8 cellular contexts compared by ENCODE assay signal in the genomic region with DNA sequence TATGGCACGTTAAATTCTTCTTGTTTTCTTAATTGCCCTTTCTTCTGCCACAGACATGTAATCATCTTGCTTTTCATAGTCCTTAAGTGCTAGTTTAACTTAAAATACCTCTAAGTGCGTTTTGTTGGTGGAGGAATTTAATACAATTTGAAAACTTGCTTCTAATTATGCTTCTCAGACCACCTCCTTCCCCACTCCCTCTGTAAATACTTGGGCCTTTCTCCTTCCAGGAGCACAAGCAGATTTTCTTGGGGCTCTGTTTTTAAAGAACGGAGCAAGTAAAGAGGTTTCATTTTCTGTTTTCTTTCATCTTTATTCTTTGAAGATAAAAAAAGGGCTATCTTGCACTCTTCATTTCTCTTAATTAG. TPM values are rescaled to one million over a fixed set of nuclear protein-coding genes. Genes with fewer than 3 reads are reported as not detected.
DNase-seq lines count a peak whose midpoint lies in the region; ATAC-seq and TF ChIP-seq lines count a peak whose summit lies in the region.

No MANE protein-coding gene starts in this region.

- H3K36me3 ChIP-seq in Panc1 (ENCODE audit: control insufficient read depth, insufficient read depth, low read length), result no peaks in the 10 kb centered on the region
- H3K36me3 ChIP-seq in transverse colon, result no peaks in the 10 kb centered on the region

- TF ChIP-seq CTCF in Panc1 (IDR thresholded peaks at IDR 0.05) (no peak), transverse colon (IDR thresholded peaks at IDR 0.05) (no peak)

- no peak for TF ChIP-seq EP300 in transverse colon (IDR thresholded peaks at IDR 0.05; ENCODE audit: low read depth)

- 6 to 7% methylated on average over 2 to 3 of the region's 3 CpGs for WGBS in transverse colon (ENCODE audit: low coverage in 1 of 2), 2 donors

- intact Hi-C loops in Panc1 (cut with micrococcal nuclease; ENCODE audit: unreplicated experiment), result loop anchor here (10.0 kb wide), 1 partner anchor 408 kb away; no protein-coding TSS in a partner anchor
- intact Hi-C loops in transverse colon (cut with DNase I; ENCODE audit: low total_unique reads), result loop anchor here (5.0 kb wide), 1 partner anchor 129 kb away; no protein-coding TSS in a partner anchor

- ATAC-seq in Panc1, result no peak

- POLR2A ChIA-PET in Panc1 (lab: Charles Lee), result no interaction called here

- no peak for TF ChIP-seq POLR2A in transverse colon (IDR thresholded peaks at IDR 0.05)

- H3K27ac ChIP-seq in Panc1 (ENCODE audit: low read length), result peak overlapping the region; percentile 87
- H3K27ac ChIP-seq in transverse colon, result peak overlapping the region; percentile 77 to 84 (median 82)

- peaks cover 3% of the 10 kb centered on the region for H3K4me1 ChIP-seq in Panc1 (ENCODE audit: control insufficient read depth, insufficient read depth, low read length)
- no peaks in the 10 kb centered on the region for H3K4me1 ChIP-seq in transverse colon

- no peaks in the 10 kb centered on the region for H3K9me3 ChIP-seq in Panc1 (ENCODE audit: control insufficient read depth, insufficient read depth, low read depth, low read length)
- no peaks in the 10 kb centered on the region for H3K9me3 ChIP-seq in iPS-18c (ENCODE audit: control insufficient read depth, insufficient read depth, low read length)
- H3K9me3 ChIP-seq in transverse colon, result no peaks in the 10 kb centered on the region

- CTCF ChIA-PET in Panc1 (lab: Charles Lee), result no interaction called here

- DNase-seq in NCI-H2227 treated with DMSO at 0.1 percent for 48 hours (lab: John Stamatoyannopoulos, UW), result peak; percentile 39
- no peak for DNase-seq in NCI-H2227 (lab: John Stamatoyannopoulos, UW; ENCODE audit: unreplicated experiment)
- DNase-seq in Panc1 (ENCODE audit: low read depth, low spot score), result no peak
- DNase-seq in transverse colon, result no peak
- DNase-seq in anterior cingulate cortex (lab: John Stamatoyannopoulos, UW), result no peak
- no peak for DNase-seq in NCI-H345 (lab: John Stamatoyannopoulos, UW)
- DNase-seq in SW 1271 (lab: John Stamatoyannopoulos, UW), result no peak

- in situ Hi-C loops in Panc1 (cut with HindIII; ENCODE audit: low pct_unique_long_range_greater_than_20kb, low sequenced_read_pairs), result no loop called here
- in situ Hi-C loops in transverse colon (cut with MboI; ENCODE audit: low pct_ligation_motif_present in 1 of 4, low pct_unique_long_range_greater_than_20kb in 1 of 4, low sequenced_read_pairs in 3 of 4), result no loop called here

- H3K27me3 ChIP-seq in Panc1 (ENCODE audit: control insufficient read depth, insufficient read depth, low read length) (no peaks in the 10 kb centered on the region), transverse colon (no peaks in the 10 kb centered on the region)

- no TSS peak for BruUV-seq in Panc1 (replicated peaks; lab: Mats Ljungman, UMichigan)

- H3K4me3 ChIP-seq in Panc1 (ENCODE audit: low read depth in 2 of 2, low read length in 2 of 2) (peak overlapping the region; percentile 72 to 76), iPS-18c (ENCODE audit: insufficient read depth, low read depth, low read length) (peak overlapping the region; percentile 83; the same call in 1 of the 2 replicates), transverse colon (peak overlapping the region in 3 of 4 donors; percentile 34 to 56 (median 47))

RNA-seq across cellular contexts. Expression of a gene that starts 0.6 kb away (rescaled TPM):
- total RNA-seq in Panc1 (2021; ENCODE audit: unreplicated experiment) (10.8 TPM), transverse colon (10 to 100 TPM; 10.6 to 27.1 (median 20.8) TPM)
- 10.2 TPM for polyA plus RNA-seq in Panc1 (2012; ENCODE audit: insufficient read length)
